ENCODE assay signal across 8 cellular contexts in genomic region chr1:32724678-32725594, GRCh38. TPM values are rescaled to one million over a fixed set of nuclear protein-coding genes. Genes with fewer than 3 reads are reported as not detected.
DNase-seq lines count a peak whose midpoint lies in the region; ATAC-seq, FAIRE-seq and TF ChIP-seq lines count a peak whose summit lies in the region.

No MANE protein-coding gene starts in this region.

- peak; percentile 81 to 92 for DNase-seq in A549 (ENCODE audit: low read depth in 1 of 2, low spot score in 1 of 2)
- DNase-seq in H54 (ENCODE audit: insufficient read length, low spot score): peak; percentile 93
- DNase-seq in SJCRH30: peak; percentile 79
- no peak for DNase-seq in effector memory CD8-positive, alpha-beta T cell
- no peak for DNase-seq in neuronal stem cell (ENCODE audit: low spot score)
- DNase-seq in suprapubic skin (ENCODE audit: low spot score in 2 of 2): no peak
- DNase-seq in NCI-H2029 (lab: John Stamatoyannopoulos, UW): no peak

- peak overlapping the region; percentile 86 for H3K18ac ChIP-seq in neuronal stem cell (ENCODE audit: low read length)

- CTCF ChIA-PET in A549 (lab: Yijun Ruan, JAX): interaction anchor here (0.7 to 1.2 kb wide), 7 partner anchors 11 to 49 kb away, joined by 3 to 9 read pairs (median 4); no protein-coding TSS in a partner anchor

- H3K9ac ChIP-seq in neuronal stem cell (ENCODE audit: low read depth, low read length, poor library complexity): peak overlapping the region; percentile 78

- peak overlapping the region; percentile 92 to 100 for H3K27ac ChIP-seq in A549
- no peak overlapping the region for H3K27ac ChIP-seq in SJCRH30
- H3K27ac ChIP-seq in neuronal stem cell (replicated peaks; ENCODE audit: low read length): no peak overlapping the region
- H3K27ac ChIP-seq in suprapubic skin: no peak overlapping the region

- TF ChIP-seq RAD21 in A549 (conservative IDR thresholded peaks at IDR 0.05 in 1 of 2, IDR thresholded peaks at IDR 0.05 in 1 of 2): no peak

- H4K91ac ChIP-seq in neuronal stem cell (ENCODE audit: low read depth, low read length, poor library complexity): no peak overlapping the region

- H4K8ac ChIP-seq in neuronal stem cell (ENCODE audit: low read depth, low read length): no peak overlapping the region

- H2BK5ac ChIP-seq in neuronal stem cell (ENCODE audit: low read length): no peak overlapping the region

- TF ChIP-seq POLR2A in A549 (IDR thresholded peaks at IDR 0.05; ENCODE audit: low read length): peak; percentile 49
- no peak for TF ChIP-seq POLR2A in H54 (IDR thresholded peaks at IDR 0.05; ENCODE audit: low read depth, low read length)
- TF ChIP-seq POLR2A in suprapubic skin (IDR thresholded peaks at IDR 0.05): no peak

- H3K36me3 ChIP-seq in SJCRH30: no peaks in the 10 kb centered on the region
- no peaks in the 10 kb centered on the region for H3K36me3 ChIP-seq in neuronal stem cell (replicated peaks in 1 of 2; ENCODE audit: control insufficient read depth in 2 of 2, insufficient read depth in 2 of 2, low read length in 2 of 2)
- no peaks in the 10 kb centered on the region for H3K36me3 ChIP-seq in suprapubic skin

- POLR2A ChIA-PET in A549 (lab: Yijun Ruan, JAX): interaction anchor here (0.9 to 1.0 kb wide), 3 partner anchors 12 to 45 kb away, joined by 3 to 4 read pairs (median 3); no protein-coding TSS in a partner anchor

- 56% methylated on average over 10 of the region's 14 CpGs for WGBS in A549 (ENCODE audit: missing lambda C conversion rate)
- WGBS in neuronal stem cell (ENCODE audit: extremely low coverage in 2 of 2, insufficient read length in 2 of 2, insufficient replicate concordance in 1 of 2), 2 donors: no CpG with 5 or more reads among the region's 14 CpGs
- WGBS in suprapubic skin: 43% methylated on average over 9 of the region's 14 CpGs

- no peak overlapping the region for H3K4ac ChIP-seq in neuronal stem cell (ENCODE audit: low read length)

- H3K4me2 ChIP-seq in A549: peak overlapping the region; percentile 98
- H3K4me2 ChIP-seq in neuronal stem cell (ENCODE audit: insufficient read depth, low read length, poor library complexity, severe bottlenecking): no peak overlapping the region

- H3K9me3 Mint-ChIP-seq in effector memory CD8-positive, alpha-beta T cell: no peaks in the 10 kb centered on the region

- H3K4me3 ChIP-seq in A549: peak overlapping the region; percentile 45
- no peak overlapping the region for H3K4me3 ChIP-seq in SJCRH30
- H3K4me3 ChIP-seq in neuronal stem cell (ENCODE audit: low read length in 2 of 2): no peak overlapping the region
- no peak overlapping the region for H3K4me3 ChIP-seq in suprapubic skin

- peaks cover 12 to 59% of the 10 kb centered on the region in 2 donors for H3K27me3 Mint-ChIP-seq in effector memory CD8-positive, alpha-beta T cell

- FAIRE-seq in A549 (lab: Jason Lieb, UNC) (no peak), H54 (lab: Jason Lieb, UNC) (peak; percentile 91)

- H3K27ac Mint-ChIP-seq in effector memory CD8-positive, alpha-beta T cell: peak overlapping the region in 1 of 2 donors; percentile 66

- peak overlapping the region; percentile 66 for H2BK12ac ChIP-seq in neuronal stem cell (ENCODE audit: low read length)

- peak overlapping the region; percentile 46 for H2BK15ac ChIP-seq in neuronal stem cell (ENCODE audit: low read length)

- no peaks in the 10 kb centered on the region for H3K27me3 ChIP-seq in SJCRH30
- peaks cover 0 to 10% (median 0%) of the 10 kb centered on the region in 3 experiments for H3K27me3 ChIP-seq in neuronal stem cell (ENCODE audit: control insufficient read depth in 3 of 3, insufficient read depth in 3 of 3, low read depth in 1 of 3, low read length in 3 of 3)
- no peaks in the 10 kb centered on the region for H3K27me3 ChIP-seq in suprapubic skin

- TF ChIP-seq EP300 in A549 (IDR thresholded peaks at IDR 0.05) (0 out of 5 replicates have a peak, but pooled peaks of 1 of the 2 experiments have one; percentile 25), suprapubic skin (IDR thresholded peaks at IDR 0.05) (no peak)

- H3K23ac ChIP-seq in neuronal stem cell (ENCODE audit: low read depth, low read length, poor library complexity): peak overlapping the region; percentile 76

- H3K4me1 Mint-ChIP-seq in effector memory CD8-positive, alpha-beta T cell (ENCODE audit: low read depth in 2 of 2): peaks cover 8 to 9% of the 10 kb centered on the region in 2 donors

- peak overlapping the region; percentile 23 for H2AK5ac ChIP-seq in neuronal stem cell (ENCODE audit: low read depth, low read length)

- H3K14ac ChIP-seq in neuronal stem cell (ENCODE audit: low read length): peak overlapping the region; percentile 1

- peaks cover 48% of the 10 kb centered on the region for H3K4me1 ChIP-seq in A549
- peaks cover 18% of the 10 kb centered on the region for H3K4me1 ChIP-seq in SJCRH30
- H3K4me1 ChIP-seq in neuronal stem cell (ENCODE audit: control insufficient read depth in 2 of 2, insufficient read depth in 1 of 2, low read depth in 1 of 2, low read length in 2 of 2): peaks cover 12 to 13% of the 10 kb centered on the region in 2 donors
- H3K4me1 ChIP-seq in suprapubic skin: peaks cover 15% of the 10 kb centered on the region

- H3K79me1 ChIP-seq in neuronal stem cell (ENCODE audit: low read depth, low read length): no peaks in the 10 kb centered on the region

- H2BK120ac ChIP-seq in neuronal stem cell (ENCODE audit: low read depth, low read length): no peak overlapping the region

- no peak overlapping the region for H3K4me3 Mint-ChIP-seq in effector memory CD8-positive, alpha-beta T cell

- H3K36me3 Mint-ChIP-seq in effector memory CD8-positive, alpha-beta T cell (ENCODE audit: insufficient read depth): no peaks in the 10 kb centered on the region

- H3K9me3 ChIP-seq in A549 (no peaks in the 10 kb centered on the region), SJCRH30 (replicated peaks) (no peaks in the 10 kb centered on the region), neuronal stem cell (replicated peaks in 1 of 2; ENCODE audit: control insufficient read depth in 2 of 2, insufficient read depth in 1 of 2, low read depth in 1 of 2, low read length in 2 of 2) (no peaks in the 10 kb centered on the region), suprapubic skin (no peaks in the 10 kb centered on the region)

- peak; percentile 96 to 97 for ATAC-seq in A549
- peak; percentile 29 for ATAC-seq in effector memory CD8-positive, alpha-beta T cell (replicated peaks)
- no peak for ATAC-seq in HG03439 (IDR thresholded peaks at IDR 0.05; ENCODE audit: unreplicated experiment)

- no peak for TF ChIP-seq CTCF in A549 (IDR thresholded peaks at IDR 0.05)
- TF ChIP-seq CTCF in suprapubic skin (IDR thresholded peaks at IDR 0.05): no peak

- peak overlapping the region; percentile 53 for H2AFZ ChIP-seq in neuronal stem cell (ENCODE audit: low read length)

TF ChIP-seq in A549, 52 proteins besides CTCF, POLR2A, EP300 and RAD21:
- TF ChIP-seq MAX (IDR thresholded peaks at IDR 0.05): peak; percentile 41
- TF ChIP-seq RCOR1 (IDR thresholded peaks at IDR 0.05; ENCODE audit: low read depth, low read length): no peak
- TF ChIP-seq NFE2L2 (conservative IDR thresholded peaks at IDR 0.05; ENCODE audit: low read length): peak; percentile 96
- TF ChIP-seq E2F6 (IDR thresholded peaks at IDR 0.05; ENCODE audit: borderline replicate concordance, low read depth): peak; percentile 40; the same call in 1 of the 2 replicates
- TF ChIP-seq ESRRA (IDR thresholded peaks at IDR 0.05; ENCODE audit: borderline replicate concordance, low read length): no peak
- no peak for TF ChIP-seq FOSL2 (IDR thresholded peaks at IDR 0.05)
- peak; percentile 77 for TF ChIP-seq FOSL2 (CRISPR knock-in tag; IDR thresholded peaks at IDR 0.05)
- peak; percentile 99 for TF ChIP-seq MAFK (IDR thresholded peaks at IDR 0.05; ENCODE audit: partially characterized antibody)
- no peak for TF ChIP-seq NPAS2 (CRISPR knock-in tag; IDR thresholded peaks at IDR 0.05; ENCODE audit: borderline replicate concordance)
- TF ChIP-seq JUN (IDR thresholded peaks at IDR 0.05): peak in 1 of 2 experiments; percentile 55; a peak in 2 of 5 replicates
- TF ChIP-seq GATA3 (IDR thresholded peaks at IDR 0.05; ENCODE audit: borderline replicate concordance): peak; percentile 69
- no peak for TF ChIP-seq CHD2 (IDR thresholded peaks at IDR 0.05; ENCODE audit: low read length, partially characterized antibody)
- TF ChIP-seq, protein P1, sequence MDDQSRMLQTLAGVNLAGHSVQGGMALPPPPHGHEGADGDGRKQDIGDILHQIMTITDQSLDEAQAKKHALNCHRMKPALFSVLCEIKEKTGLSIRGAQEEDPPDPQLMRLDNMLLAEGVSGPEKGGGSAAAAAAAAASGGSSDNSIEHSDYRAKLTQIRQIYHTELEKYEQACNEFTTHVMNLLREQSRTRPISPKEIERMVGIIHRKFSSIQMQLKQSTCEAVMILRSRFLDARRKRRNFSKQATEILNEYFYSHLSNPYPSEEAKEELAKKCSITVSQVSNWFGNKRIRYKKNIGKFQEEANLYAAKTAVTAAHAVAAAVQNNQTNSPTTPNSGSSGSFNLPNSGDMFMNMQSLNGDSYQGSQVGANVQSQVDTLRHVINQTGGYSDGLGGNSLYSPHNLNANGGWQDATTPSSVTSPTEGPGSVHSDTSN (IDR thresholded peaks at IDR 0.05): 0 out of 2 replicates have a peak, but pooled peaks have one; percentile 38

RNA-seq across cellular contexts. Expression of gene SYNC, which starts 22.4 kb away (rescaled TPM):
- 5.5 and 7.7 TPM in 2 replicates for polyA plus RNA-seq in A549 (2011; rRNA removed)
- polyA plus RNA-seq in A549 (2012; cell fraction: cytosol; rRNA removed): 2.8 TPM in 2 replicates
- polyA plus RNA-seq in A549 (2012; cell fraction: nucleus; rRNA removed): 1.5 and 4.2 TPM in 2 replicates
- 10.0 to 12.0 TPM (median 11.6 TPM) in 3 replicates for polyA plus RNA-seq in A549 (2017; fragmentation: RNase III; extraction: RNeasy Plus Mini Kit Qiagen cat#74134 plus additional on column Dnase treatment)
- 4.1 and 5.0 TPM in 2 replicates for polyA minus RNA-seq in A549 (2011; rRNA and poly(A)+ RNA removed)
- total RNA-seq in SJCRH30 (2014; rRNA removed; shearing (Covaris generic)): 1.1 and 1.6 TPM in 2 replicates
- 0.03 TPM for polyA plus RNA-seq in neuronal stem cell (2013, experiment 1 of 2)
- polyA plus RNA-seq in neuronal stem cell (2013, experiment 2 of 2): 0.03 TPM
- 10 to 100 TPM in 1 of 4 donors, 1 to 10 TPM in 3; 7.4 to 11.4 (median 8.3) TPM for total RNA-seq in suprapubic skin

Comparison
In these comparisons a context has a peak if more than half of its experiments do, and no peak if none do; other contexts are left out.
1. DNase-seq: peak in A549 (2 of 2), H54 (single experiment) and SJCRH30 (2 of 2); none in effector memory CD8-positive, alpha-beta T cell (0 of 3), neuronal stem cell (single experiment), suprapubic skin (0 of 2) and NCI-H2029 (single experiment).
2. H3K27ac ChIP-seq: peak in A549 (2 of 2); none in SJCRH30 (single experiment), neuronal stem cell (single experiment) and suprapubic skin (single experiment).